Comparison of ENCODE assay signal across 19 cellular contexts in genomic region chr5:159403906-159404641, GRCh38.
A peak's percentile ranks its signal among the peaks of the same experiment; 100 is the strongest.
DNase-seq lines count a peak whose midpoint lies in the region; ATAC-seq and TF ChIP-seq lines count a peak whose summit lies in the region.
"Had no signal": no experiment of that assay in that cellular context is flagged by ENCODE, and none has a peak within 500 bp of the region (broad histone marks: within the 10 kb centered on the region; RNA-seq: fewer than 3 reads in every experiment).

No MANE protein-coding gene starts in this region.

- H3K4me3 ChIP-seq in MG63 (no peak overlapping the region), RWPE2 (ENCODE audit: severe bottlenecking) (no peak overlapping the region)
- H3K4me3 ChIP-seq: K562, left lung, thyroid gland had no signal

- H3K27ac ChIP-seq in RWPE2 (ENCODE audit: poor library complexity, severe bottlenecking) = no peak overlapping the region
- H3K27ac ChIP-seq: left lung, thyroid gland had no signal

- H3K9me3 ChIP-seq in MG63 (no peaks in the 10 kb centered on the region), RWPE2 (ENCODE audit: severe bottlenecking) (no peaks in the 10 kb centered on the region)
- H3K9me3 ChIP-seq: BE2C, left lung, thyroid gland had no signal

- no peaks in the 10 kb centered on the region for H3K36me3 ChIP-seq in MG63
- H3K36me3 ChIP-seq in RWPE2 (ENCODE audit: low read depth) = no peaks in the 10 kb centered on the region
- H3K36me3 ChIP-seq: BE2C, left lung, thyroid gland had no signal

- H3K27me3 ChIP-seq in MG63 (no peaks in the 10 kb centered on the region; the same call in 1 of the 2 replicates), RWPE2 (ENCODE audit: insufficient read depth, poor library complexity, severe bottlenecking) (no peaks in the 10 kb centered on the region)
- H3K27me3 ChIP-seq: left lung, thyroid gland had no signal

- H3K4me1 ChIP-seq in RWPE2 (ENCODE audit: insufficient read depth, poor library complexity, severe bottlenecking) = no peaks in the 10 kb centered on the region
- H3K4me1 ChIP-seq: BE2C, left lung, thyroid gland had no signal

- DNase-seq in D341Med (ENCODE audit: low spot score) (peak; percentile 31), MG63 (peak; percentile 14), RWPE2 (ENCODE audit: low spot score) (no peak), kidney tubule cell (ENCODE audit: low spot score) (peak; percentile 26), medulla oblongata (ENCODE audit: extremely low spot score) (no peak)
- DNase-seq in stimulated activated naive CD4-positive, alpha-beta T cell treated with Interleukin-2 at 50 U/mL for 16 hours (lab: John Stamatoyannopoulos, UW) = no peak
- DNase-seq: activated CD4-positive, alpha-beta T cell treated with anti-CD3 and anti-CD28 coated beads for 1 hour; BE2C; cerebellar nuclear complex; endodermal cell; foreskin fibroblast; left lung; NCI-H187 treated with DMSO at 0.1 percent for 48 hours; SHP77 treated with DMSO at 0.1 percent for 48 hours; stimulated activated CD4-positive, alpha-beta T cell treated with anti-CD3 and anti-CD28 coated beads, Interleukin-4, amount 100 ng/mL, for 4 hours; thyroid gland had no signal

- no peak for TF ChIP-seq CTCF in RWPE2 (IDR thresholded peaks at IDR 0.05; ENCODE audit: poor library complexity, severe bottlenecking)

- ATAC-seq in RWPE2 (ENCODE audit: low read depth) (peak; percentile 35; the same call in 1 of the 3 replicates), HG02678 (IDR thresholded peaks at IDR 0.05; ENCODE audit: unreplicated experiment) (no peak), GM19463 (IDR thresholded peaks at IDR 0.05; ENCODE audit: unreplicated experiment) (no peak)
- ATAC-seq: K562, left lung had no signal

Comparison
In these comparisons a context has a peak if more than half of its experiments do, and no peak if none do; other contexts are left out.
1. DNase-seq: peak in D341Med (single experiment), MG63 (single experiment) and kidney tubule cell (single experiment); none in RWPE2 (single experiment), stimulated activated naive CD4-positive, alpha-beta T cell treated with Interleukin-2 at 50 U/mL for 16 hours (single experiment) and medulla oblongata (single experiment).